Comparison of ENCODE assay signal across 8 cellular contexts in the genomic region with DNA sequence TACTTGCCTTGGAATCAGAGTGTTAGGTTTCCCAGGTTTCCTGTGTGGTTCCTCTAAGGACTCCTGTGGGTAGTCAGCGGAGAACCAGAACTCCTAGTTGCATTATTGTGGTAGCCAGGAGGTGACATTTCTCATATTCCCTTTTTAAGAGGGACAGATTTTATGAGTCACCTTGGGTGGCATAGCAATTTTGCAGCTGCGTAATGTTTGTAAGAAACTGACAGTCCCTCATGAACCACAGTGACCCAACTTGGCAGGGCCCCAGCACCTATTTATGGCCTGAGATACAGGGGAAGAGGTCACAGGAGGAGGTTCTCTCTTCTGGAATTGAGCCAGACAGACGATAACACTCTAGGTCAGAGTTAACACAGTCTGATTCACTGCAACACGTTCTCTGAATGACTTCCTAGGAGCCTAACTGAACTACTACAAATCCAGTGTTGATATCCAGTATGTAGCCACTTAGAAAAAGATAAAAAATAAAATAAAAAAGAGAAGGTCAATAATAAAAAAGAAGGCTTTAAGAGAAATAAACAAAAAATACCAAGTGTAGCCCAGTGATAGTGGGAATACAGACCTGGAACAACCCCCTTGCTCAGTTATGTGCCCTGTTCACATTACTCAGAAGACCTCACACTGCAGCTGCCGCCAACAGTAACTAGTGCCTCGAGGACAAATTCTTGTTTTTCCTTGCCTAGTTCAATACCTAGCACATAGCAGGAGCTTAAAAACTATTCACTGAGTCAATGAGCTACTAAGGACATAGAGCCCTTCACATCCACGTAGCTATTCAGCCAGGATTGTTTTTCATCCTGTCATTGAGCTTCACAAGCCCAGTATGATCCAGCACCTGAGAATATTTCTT. TPM values are rescaled to one million over a fixed set of nuclear protein-coding genes. Genes with fewer than 3 reads are reported as not detected.
DNase-seq lines count a peak whose midpoint lies in the region; ATAC-seq, FAIRE-seq and TF ChIP-seq lines count a peak whose summit lies in the region.

No MANE protein-coding gene starts in this region.

- H3K79me2 ChIP-seq in K562 (ENCODE audit: control insufficient read depth, insufficient read depth, low read length), result no peaks in the 10 kb centered on the region

- no peak for TF ChIP-seq EP300 in K562 (IDR thresholded peaks at IDR 0.05; ENCODE audit: low read length)

- H3K36me3 Mint-ChIP-seq in T-helper 17 cell (ENCODE audit: low read depth), result no peaks in the 10 kb centered on the region

- TF ChIP-seq CTCF in BJ (IDR thresholded peaks at IDR 0.05; ENCODE audit: insufficient read depth, low read depth, low read length), result no peak
- TF ChIP-seq CTCF in K562 (IDR thresholded peaks at IDR 0.05 in 2 of 3, conservative IDR thresholded peaks at IDR 0.05 in 1 of 3; ENCODE audit: insufficient read depth in 2 of 3, low read depth in 1 of 3, low read length in 3 of 3), result no peak
- no peak for TF ChIP-seq CTCF in lower lobe of right lung (IDR thresholded peaks at IDR 0.05)
- no peak for TF ChIP-seq CTCF in thyroid gland (IDR thresholded peaks at IDR 0.05)

- H4K20me1 ChIP-seq in K562 (replicated peaks; ENCODE audit: control insufficient read depth, insufficient read depth, low read length), result no peaks in the 10 kb centered on the region

- peak; percentile 14 for DNase-seq in BJ (ENCODE audit: low read depth)
- peak; percentile 62 for DNase-seq in NCI-H460 (ENCODE audit: extremely low read depth, low read depth)
- DNase-seq in K562 (ENCODE audit: extremely low read depth in 1 of 4, low spot score in 3 of 4), result peak; percentile 17 to 70 (median 21)
- peak; percentile 87 for DNase-seq in lower lobe of right lung
- peak; percentile 49 to 59 for DNase-seq in thyroid gland
- DNase-seq in T-helper 17 cell, result no peak

- POLR2A ChIA-PET in BJ (lab: Charles Lee), result no interaction called here
- POLR2A ChIA-PET in K562 (lab: Yijun Ruan, JAX), result no interaction called here

- H3K4me1 ChIP-seq in K562 (replicated peaks in 1 of 2; ENCODE audit: control insufficient read depth in 2 of 2, insufficient read depth in 2 of 2, low read length in 2 of 2), result no peaks in the 10 kb centered on the region; a peak in 1 of 5 replicates
- H3K4me1 ChIP-seq in lower lobe of right lung, result peaks cover 7% of the 10 kb centered on the region
- H3K4me1 ChIP-seq in thyroid gland, result peaks cover 12 to 18% of the 10 kb centered on the region in 2 donors

- no peaks in the 10 kb centered on the region for H3K9me1 ChIP-seq in K562 (ENCODE audit: control insufficient read depth, insufficient read depth, low read length)

- intact Hi-C loops in K562 (cut with micrococcal nuclease) (no loop called here), lower lobe of right lung (cut with DNase I) (no loop called here), thyroid gland (cut with DNase I) (no loop called here)

- CTCF ChIA-PET in BJ (lab: Yijun Ruan, JAX), result interaction anchor here (0.5 to 1.0 kb wide), 2 partner anchors 10 to 328 kb away, joined by 3 read pairs; no protein-coding TSS in a partner anchor
- CTCF ChIA-PET in K562 (lab: Yijun Ruan, JAX; ENCODE audit: low intra/inter-chr PET ratio), result no interaction called here

- H3K36me3 ChIP-seq in BJ (ENCODE audit: control insufficient read depth, insufficient read depth, low read length), result no peaks in the 10 kb centered on the region
- no peaks in the 10 kb centered on the region for H3K36me3 ChIP-seq in K562 (ENCODE audit: control insufficient read depth, insufficient read depth, low read length)
- H3K36me3 ChIP-seq in lower lobe of right lung, result no peaks in the 10 kb centered on the region
- no peaks in the 10 kb centered on the region for H3K36me3 ChIP-seq in thyroid gland

- H3K27me3 ChIP-seq in BJ (ENCODE audit: control insufficient read depth, insufficient read depth, low read length), result no peaks in the 10 kb centered on the region
- no peaks in the 10 kb centered on the region for H3K27me3 ChIP-seq in K562 (ENCODE audit: control insufficient read depth in 2 of 2, insufficient read depth in 2 of 2, low read length in 2 of 2)
- no peaks in the 10 kb centered on the region for H3K27me3 ChIP-seq in lower lobe of right lung (ENCODE audit: low read depth)
- no peaks in the 10 kb centered on the region for H3K27me3 ChIP-seq in thyroid gland

- H3K27ac ChIP-seq in K562 (ENCODE audit: extremely low read depth, low read depth, low read length) (no peak overlapping the region), lower lobe of right lung (peak overlapping the region; percentile 18), thyroid gland (peak overlapping the region; percentile 14 to 52 (median 29))

- no peak for FAIRE-seq in K562 (lab: Jason Lieb, UNC)

- BruUV-seq in K562 (replicated peaks; lab: Mats Ljungman, UMichigan), result no TSS peak

- peaks cover 13% of the 10 kb centered on the region for H3K27me3 Mint-ChIP-seq in T-helper 17 cell

- H3K4me3 ChIP-seq in BJ (ENCODE audit: low read depth, low read length) (no peak overlapping the region), K562 (no peak overlapping the region), lower lobe of right lung (no peak overlapping the region), thyroid gland (replicated peaks in 1 of 3) (no peak overlapping the region)

- H3K9me3 ChIP-seq in K562 (replicated peaks; ENCODE audit: control insufficient read depth, insufficient read depth, low read depth, low read length) (no peaks in the 10 kb centered on the region), lower lobe of right lung (no peaks in the 10 kb centered on the region), thyroid gland (no peaks in the 10 kb centered on the region), T-helper 17 cell (ENCODE audit: control insufficient read depth, low read length, poor library complexity, severe bottlenecking) (no peaks in the 10 kb centered on the region)

- ATAC-seq in GM18868 (IDR thresholded peaks at IDR 0.05; ENCODE audit: unreplicated experiment) (peak; percentile 95), HG03196 (IDR thresholded peaks at IDR 0.05; ENCODE audit: unreplicated experiment) (peak; percentile 67), K562 (peak; percentile 75), lower lobe of right lung (peak; percentile 87 to 91), T-helper 17 cell (no peak)

- no peak overlapping the region for H3K9ac ChIP-seq in K562 (ENCODE audit: insufficient read depth in 1 of 2, low read depth in 2 of 2, low read length in 2 of 2)

- WGBS in K562 (ENCODE audit: insufficient coverage, low coverage, missing lambda C conversion rate), result 0% methylated on average over 7 of the region's 7 CpGs
- 40 to 42% methylated on average over 7 of the region's 7 CpGs for WGBS in thyroid gland, 2 donors

- H3K4me1 Mint-ChIP-seq in T-helper 17 cell, result no peaks in the 10 kb centered on the region

- H3K4me2 ChIP-seq in K562 (ENCODE audit: insufficient read depth, low read length), result no peak overlapping the region

- 0 out of 4 replicates have a peak, but pooled peaks of 1 of the 2 experiments have one; percentile 6 for TF ChIP-seq RAD21 in K562 (CRISPR knock-in tag; conservative IDR thresholded peaks at IDR 0.05 in 1 of 2, IDR thresholded peaks at IDR 0.05 in 1 of 2)

- in situ Hi-C loops in K562 (cut with MboI), result no loop called here

- no peak overlapping the region for H3K4me3 Mint-ChIP-seq in T-helper 17 cell

- TF ChIP-seq POLR2A in K562 (conservative IDR thresholded peaks at IDR 0.05), result no peak
- TF ChIP-seq POLR2A in thyroid gland (IDR thresholded peaks at IDR 0.05), result peak in 1 of 2 donors; percentile 15

- no peak overlapping the region for H3K27ac Mint-ChIP-seq in T-helper 17 cell

- H2AFZ ChIP-seq in K562 (ENCODE audit: low read depth, low read length), result no peak overlapping the region

TF ChIP-seq in K562, 482 proteins besides CTCF, POLR2A, EP300 and RAD21 (continues in another document):
- TF ChIP-seq TBL1XR1 (IDR thresholded peaks at IDR 0.05; ENCODE audit: low read length in 2 of 2) (peak in 1 of 2 experiments; percentile 44; a peak in 2 of 4 replicates), NR2C1 (IDR thresholded peaks at IDR 0.05) (no peak), NR2C1 (tag; IDR thresholded peaks at IDR 0.05) (peak; percentile 44; the same call in 1 of the 2 replicates), NFRKB (IDR thresholded peaks at IDR 0.05; ENCODE audit: low read depth) (no peak)

RNA-seq across cellular contexts. Expression of gene VLDLR, which starts 50.7 kb away (rescaled TPM):
- polyA plus RNA-seq in BJ (2011; rRNA removed) (34.4 and 45.6 TPM in 2 replicates), K562 (2011; rRNA removed) (0.04 and 0.20 TPM in 2 replicates), K562 (2014; fragmentation: Illumina TruSeq; extraction: Trizol) (0.24 and 0.40 TPM in 2 replicates), K562 (2014; fragmentation: Nextera tagmentation; extraction: Ambion mirVana) (under 1 TPM; 0.03 to 0.08 TPM), K562 (2014; rRNA removed) (0.24 and 0.45 TPM in 2 replicates)
- polyA minus RNA-seq in BJ (2011; rRNA and poly(A)+ RNA removed), result 37.3 and 44.5 TPM in 2 replicates
- 14.5 and 21.5 TPM in 2 replicates for total RNA-seq in NCI-H460 (2014; rRNA removed; shearing (Covaris generic))
- 7.8 and 13.6 TPM in 2 replicates for polyA plus RNA-seq in NCI-H460 (2014; cell fraction: nucleus; rRNA removed)
- total RNA-seq in K562 (2011; cell fraction: chromatin; rRNA removed; ENCODE audit: low replicate concordance), result 0.39 and 0.88 TPM in 2 replicates
- total RNA-seq in K562 (2011; cell fraction: nucleolus; rRNA removed), result 0.17 and 0.53 TPM in 2 replicates
- total RNA-seq in K562 (2011; cell fraction: nucleoplasm; rRNA removed), result 0.66 and 1.1 TPM in 2 replicates
- total RNA-seq in K562 (2014; rRNA removed) (0.05 and 0.08 TPM in 2 replicates), K562 (2014; rRNA removed; fragmentation: Illumina TruSeq; extraction: Trizol) (0.18 and 0.32 TPM in 2 replicates), K562 (2015; rRNA removed; fragmentation: Illumina TruSeq; extraction: Trizol) (0.04 TPM in 2 replicates), K562 (2021) (0.34 and 0.58 TPM in 2 replicates), lower lobe of right lung (16.3 TPM), thyroid gland (10 to 100 TPM; 14.2 to 59.2 (median 46.0) TPM), T-helper 17 cell (under 1 TPM; 0.15 to 0.57 TPM)
- 0.03 and 0.13 TPM in 2 replicates for polyA plus RNA-seq in K562 (2011; cell fraction: cytosol; rRNA removed)
- 0.14 and 0.80 TPM in 2 replicates for polyA plus RNA-seq in K562 (2011; cell fraction: nucleus; rRNA removed)
- polyA plus RNA-seq in K562 (2012), result 0.10 and 2.2 TPM in 2 replicates
- 0.04 and 0.33 TPM in 2 replicates for polyA minus RNA-seq in K562 (2011; rRNA and poly(A)+ RNA removed)
- polyA minus RNA-seq in K562 (2011; cell fraction: cytosol; rRNA and poly(A)+ RNA removed), result not detected in 2 replicates
- under 0.01 and 0.44 TPM in 2 replicates for polyA minus RNA-seq in K562 (2011; cell fraction: nucleus; rRNA and poly(A)+ RNA removed)

Comparison
In these comparisons a context has a peak if more than half of its experiments do, and no peak if none do; other contexts are left out.
1. DNase-seq: peak in BJ (single experiment), NCI-H460 (single experiment), K562 (4 of 4), lower lobe of right lung (single experiment) and thyroid gland (2 of 2); none in T-helper 17 cell (0 of 3).